ENCODE assay signal across 8 cellular contexts in genomic region chr14:105477659-105478623, GRCh38. TPM values are rescaled to one million over a fixed set of nuclear protein-coding genes. Genes with fewer than 3 reads are reported as not detected.
A peak's percentile ranks its signal among the peaks of the same experiment; 100 is the strongest.
DNase-seq lines count a peak whose midpoint lies in the region; ATAC-seq, FAIRE-seq and TF ChIP-seq lines count a peak whose summit lies in the region.

No MANE protein-coding gene starts in this region.

- H3K27ac Mint-ChIP-seq in central memory CD8-positive, alpha-beta T cell (ENCODE audit: low read depth), result peak overlapping the region; percentile 93

- no peaks in the 10 kb centered on the region for H3K27me3 ChIP-seq in neural cell (ENCODE audit: insufficient read depth, low read depth, low read length)

- peak overlapping the region; percentile 72 for H3K4me3 Mint-ChIP-seq in central memory CD8-positive, alpha-beta T cell

- peaks cover 38% of the 10 kb centered on the region for H3K36me3 Mint-ChIP-seq in central memory CD8-positive, alpha-beta T cell (ENCODE audit: insufficient read depth)

- no peaks in the 10 kb centered on the region for H3K27me3 Mint-ChIP-seq in central memory CD8-positive, alpha-beta T cell

- peaks cover 39% of the 10 kb centered on the region for H3K4me1 Mint-ChIP-seq in central memory CD8-positive, alpha-beta T cell

- no peaks in the 10 kb centered on the region for H3K36me3 ChIP-seq in neural cell (ENCODE audit: insufficient read depth, low read length)

- no peak for TF ChIP-seq POLR2A in GM12891 (IDR thresholded peaks at IDR 0.05; ENCODE audit: low read depth, low read length)

- no peaks in the 10 kb centered on the region for H3K9me3 Mint-ChIP-seq in central memory CD8-positive, alpha-beta T cell

- TF ChIP-seq EP300 in neural cell (conservative IDR thresholded peaks at IDR 0.05; ENCODE audit: poor library complexity, severe bottlenecking), result no peak

- H3K4me2 ChIP-seq in neural cell (ENCODE audit: low read length), result no peak overlapping the region

- H3K79me2 ChIP-seq in neural cell (replicated peaks; ENCODE audit: insufficient read depth, low read length), result peaks cover 28% of the 10 kb centered on the region

- no peak overlapping the region for H2AFZ ChIP-seq in neural cell (ENCODE audit: low read depth, low read length)

- H3K9me3 ChIP-seq in neural cell (ENCODE audit: low read length), result no peaks in the 10 kb centered on the region

- peak; percentile 35 for FAIRE-seq in GM12891 (lab: Jason Lieb, UNC)

- no peak for TF ChIP-seq RAD21 in neural cell (conservative IDR thresholded peaks at IDR 0.05)

- H3F3A ChIP-seq in neural cell (ENCODE audit: insufficient read depth, low read length, poor library complexity, severe bottlenecking), result no peaks in the 10 kb centered on the region

- peak overlapping the region; percentile 5 for H3K9ac ChIP-seq in neural cell (ENCODE audit: low read length)

- no peaks in the 10 kb centered on the region for H4K20me1 ChIP-seq in neural cell (ENCODE audit: insufficient read depth)

- no peak for TF ChIP-seq CTCF in neural cell (IDR thresholded peaks at IDR 0.05; ENCODE audit: poor library complexity, severe bottlenecking)
- no peak for TF ChIP-seq CTCF in omental fat pad (IDR thresholded peaks at IDR 0.05)

- peak; percentile 12 for ATAC-seq in central memory CD8-positive, alpha-beta T cell (replicated peaks; ENCODE audit: extremely low read depth, poor library complexity, severe bottlenecking)
- ATAC-seq in GM18909 (IDR thresholded peaks at IDR 0.05; ENCODE audit: poor library complexity, unreplicated experiment) (no peak), omental fat pad (ENCODE audit: low FRiP score) (no peak)

- peak overlapping the region; percentile 96 for H3K4me3 ChIP-seq in neural cell (ENCODE audit: low read length)

- DNase-seq in GM12891 (ENCODE audit: insufficient read length, low spot score), result no peak
- DNase-seq in NCI-H2196 treated with DMSO at 0.1 percent for 48 hours (lab: John Stamatoyannopoulos, UW; ENCODE audit: unreplicated experiment), result peak; percentile 18
- DNase-seq in central memory CD8-positive, alpha-beta T cell (ENCODE audit: low spot score in 2 of 2), result peak; percentile 46 to 65
- DNase-seq in mucosa of gallbladder (ENCODE audit: low spot score), result no peak
- no peak for DNase-seq in omental fat pad (ENCODE audit: low spot score)
- DNase-seq in NCI-H226, result no peak

- no peak overlapping the region for H3K27ac ChIP-seq in neural cell (ENCODE audit: low read length)

- H3K9me2 ChIP-seq in neural cell (ENCODE audit: insufficient read depth, low read length), result no peaks in the 10 kb centered on the region

TF ChIP-seq in GM12891, 5 proteins besides CTCF, POLR2A, EP300 and RAD21:
- TF ChIP-seq POU2F2 (IDR thresholded peaks at IDR 0.05; ENCODE audit: low read depth, low read length), result no peak
- TF ChIP-seq SPI1 (IDR thresholded peaks at IDR 0.05; ENCODE audit: low read depth, low read length), result no peak
- no peak for TF ChIP-seq TAF1 (IDR thresholded peaks at IDR 0.05; ENCODE audit: low read depth, low read length)
- no peak for TF ChIP-seq POLR2AphosphoS5 (IDR thresholded peaks at IDR 0.05; ENCODE audit: low read depth, low read length)
- TF ChIP-seq PAX5 (IDR thresholded peaks at IDR 0.05; ENCODE audit: insufficient read depth, low read length, severe bottlenecking), result no peak

TF ChIP-seq in neural cell, 6 proteins besides CTCF, POLR2A, EP300 and RAD21:
- TF ChIP-seq TAF1 (IDR thresholded peaks at IDR 0.05; ENCODE audit: low read depth), result no peak
- TF ChIP-seq EZH2 (IDR thresholded peaks at IDR 0.05; ENCODE audit: borderline replicate concordance, insufficient read depth, low read length, poor library complexity, severe bottlenecking), result no peak
- no peak for TF ChIP-seq MXI1 (conservative IDR thresholded peaks at IDR 0.05; ENCODE audit: poor library complexity, severe bottlenecking)
- no peak for TF ChIP-seq REST (IDR thresholded peaks at IDR 0.05; ENCODE audit: borderline replicate concordance)
- peak; percentile 17 for TF ChIP-seq POLR2AphosphoS5 (IDR thresholded peaks at IDR 0.05)
- TF ChIP-seq SMC3 (conservative IDR thresholded peaks at IDR 0.05; ENCODE audit: poor library complexity), result no peak

RNA-seq across cellular contexts. Expression of gene CRIP2, which starts 3.3 kb away (rescaled TPM):
- polyA plus RNA-seq in GM12891 (2012; ENCODE audit: low read depth, missing spikeins), result 0.68 TPM
- 214 and 258 TPM in 2 replicates for polyA plus RNA-seq in neural cell
- 85.4 and 87.6 TPM in 2 replicates for polyA minus RNA-seq in neural cell
- 130 TPM for total RNA-seq in mucosa of gallbladder
- 100 to 1,000 TPM in 2 of 4 donors, 10 to 100 TPM in 2; 63.4 to 177 (median 122) TPM for total RNA-seq in omental fat pad

RNA-seq across cellular contexts. Expression of gene CRIP1, which starts 8.7 kb away (rescaled TPM):
- 277 TPM for polyA plus RNA-seq in GM12891 (2012; ENCODE audit: low read depth, missing spikeins)
- 0.58 and 0.82 TPM in 2 replicates for polyA plus RNA-seq in neural cell
- 1.2 TPM in 1 of 2 replicates, not detected in the other for polyA minus RNA-seq in neural cell
- total RNA-seq in mucosa of gallbladder (35.7 TPM), omental fat pad (10 to 100 TPM; 18.5 to 88.6 (median 43.9) TPM)

RNA-seq across cellular contexts. Expression of gene TEDC1, which starts 13.1 kb away (rescaled TPM):
- 8.1 TPM for polyA plus RNA-seq in GM12891 (2012; ENCODE audit: low read depth, missing spikeins)
- 18.9 and 28.1 TPM in 2 replicates for polyA plus RNA-seq in neural cell
- 9.3 and 12.7 TPM in 2 replicates for polyA minus RNA-seq in neural cell
- total RNA-seq in mucosa of gallbladder (10.8 TPM), omental fat pad (10 to 100 TPM in 2 of 4 donors, 1 to 10 TPM in 2; 2.8 to 18.9 (median 7.4) TPM)

RNA-seq across cellular contexts. Expression of gene TMEM121, which starts 48.4 kb away (rescaled TPM):
- 0.18 TPM for polyA plus RNA-seq in GM12891 (2012; ENCODE audit: low read depth, missing spikeins)
- 19.5 and 26.6 TPM in 2 replicates for polyA plus RNA-seq in neural cell
- polyA minus RNA-seq in neural cell, result 21.2 and 26.3 TPM in 2 replicates
- total RNA-seq in mucosa of gallbladder (3.7 TPM), omental fat pad (1 to 10 TPM; 3.5 to 5.6 (median 4.1) TPM)

RNA-seq across cellular contexts. Expression of gene MTA1, which starts 58.3 kb away (rescaled TPM):
- polyA plus RNA-seq in GM12891 (2012; ENCODE audit: low read depth, missing spikeins), result 64.5 TPM
- polyA plus RNA-seq in neural cell, result 94.0 and 101 TPM in 2 replicates
- 80.9 and 90.3 TPM in 2 replicates for polyA minus RNA-seq in neural cell
- total RNA-seq in mucosa of gallbladder (111 TPM), omental fat pad (10 to 100 TPM; 35.4 to 72.5 (median 59.7) TPM)

Comparison
In these comparisons a context has a peak if more than half of its experiments do, and no peak if none do; other contexts are left out.
1. DNase-seq: peak in NCI-H2196 treated with DMSO at 0.1 percent for 48 hours (single experiment) and central memory CD8-positive, alpha-beta T cell (2 of 2); none in GM12891 (single experiment), mucosa of gallbladder (single experiment), omental fat pad (single experiment) and NCI-H226 (single experiment).